In genomic region chr21:43767980-43768867, GRCh38 we compare ENCODE assay signal across 8 cellular contexts. TPM values are rescaled to one million over a fixed set of nuclear protein-coding genes. Genes with fewer than 3 reads are reported as not detected.
DNase-seq lines count a peak whose midpoint lies in the region; ATAC-seq, FAIRE-seq and TF ChIP-seq lines count a peak whose summit lies in the region.

No MANE protein-coding gene starts in this region.

- H3K9me1 ChIP-seq in endothelial cell of umbilical vein (replicated peaks; ENCODE audit: control insufficient read depth, extremely low read depth, insufficient read depth, low read length) = no peaks in the 10 kb centered on the region

- TF ChIP-seq POLR2A in NB4 (IDR thresholded peaks at IDR 0.05; ENCODE audit: extremely low read depth, insufficient read length) (no peak), endothelial cell of umbilical vein (IDR thresholded peaks at IDR 0.05; ENCODE audit: low read depth, low read length) (no peak)

- H3K36me3 ChIP-seq in endothelial cell of umbilical vein (ENCODE audit: control insufficient read depth in 2 of 2, extremely low read depth in 1 of 2, insufficient read depth in 2 of 2, low read length in 2 of 2) (peaks cover 0 to 3% of the 10 kb centered on the region in 2 experiments), muscle layer of duodenum (ENCODE audit: control insufficient read depth in 1 of 2, insufficient read depth in 2 of 2, low read length in 2 of 2) (peaks cover under 1 to 9% of the 10 kb centered on the region in 2 donors)

- DNase-seq in AG09309 (ENCODE audit: low read depth) = peak; percentile 53
- peak; percentile 57 for DNase-seq in NB4 (ENCODE audit: low read depth)
- DNase-seq in endothelial cell of umbilical vein (ENCODE audit: low read depth, low spot score) = peak; percentile 32
- DNase-seq in NAMALWA (ENCODE audit: low spot score) = no peak
- DNase-seq in DMS79 (lab: John Stamatoyannopoulos, UW) = no peak
- DNase-seq in NCI-H2081 treated with DMSO at 0.1 percent for 48 hours (lab: John Stamatoyannopoulos, UW) = no peak

- TF ChIP-seq CTCF in AG09309 (IDR thresholded peaks at IDR 0.05; ENCODE audit: control insufficient read depth, insufficient read depth, low read depth, low read length, missing control alignments) (no peak), NB4 (IDR thresholded peaks at IDR 0.05; ENCODE audit: low read depth, low read length) (no peak), endothelial cell of umbilical vein (IDR thresholded peaks at IDR 0.05; ENCODE audit: extremely low read depth in 1 of 2, insufficient read depth in 1 of 2, low read depth in 1 of 2, low read length in 2 of 2) (no peak)

- FAIRE-seq in endothelial cell of umbilical vein (lab: Jason Lieb, UNC) = peak; percentile 57

- no peak overlapping the region for H3K4me3 ChIP-seq in AG09309 (ENCODE audit: control insufficient read depth, low read depth, low read length)
- H3K4me3 ChIP-seq in NB4 (ENCODE audit: low read depth, low read length) = no peak overlapping the region
- no peak overlapping the region for H3K4me3 ChIP-seq in endothelial cell of umbilical vein (replicated peaks in 1 of 3; ENCODE audit: insufficient read depth in 1 of 3, low read depth in 1 of 3, low read length in 3 of 3)
- H3K4me3 ChIP-seq in muscle layer of duodenum (ENCODE audit: low read depth in 1 of 2, low read length in 2 of 2) = no peak overlapping the region

- no peaks in the 10 kb centered on the region for H3K27me3 ChIP-seq in endothelial cell of umbilical vein (ENCODE audit: control insufficient read depth in 2 of 2, insufficient read depth in 2 of 2, low read length in 2 of 2)
- H3K27me3 ChIP-seq in muscle layer of duodenum (ENCODE audit: low read depth, low read length) = no peaks in the 10 kb centered on the region

- no peak overlapping the region for H3K4me2 ChIP-seq in endothelial cell of umbilical vein (ENCODE audit: insufficient read depth, low read length)

- intact Hi-C loops in endothelial cell of umbilical vein (cut with micrococcal nuclease) = no loop called here

- dilution Hi-C loops in endothelial cell of umbilical vein (cut with MboI; ENCODE audit: extremely low pct_ligation_motif_present, low sequenced_read_pairs) = no loop called here

- POLR2A ChIA-PET in endothelial cell of umbilical vein (lab: Charles Lee) = no interaction called here

- no peak for ATAC-seq in HG02798 (IDR thresholded peaks at IDR 0.05; ENCODE audit: poor library complexity, unreplicated experiment)

- peak overlapping the region; percentile 34 for H3K9ac ChIP-seq in endothelial cell of umbilical vein (replicated peaks; ENCODE audit: extremely low read depth, insufficient read depth, low read length)

- peak overlapping the region; percentile 77 for H2AFZ ChIP-seq in endothelial cell of umbilical vein (ENCODE audit: low read depth, low read length)

- peaks cover 7% of the 10 kb centered on the region for H3K4me1 ChIP-seq in endothelial cell of umbilical vein (ENCODE audit: control insufficient read depth, extremely low read depth, insufficient read depth, low read length)
- H3K4me1 ChIP-seq in muscle layer of duodenum (ENCODE audit: control insufficient read depth in 1 of 2, insufficient read depth in 2 of 2, low read length in 2 of 2) = peaks cover 0 to 12% of the 10 kb centered on the region in 2 donors

- BruUV-seq in endothelial cell of umbilical vein (replicated peaks; lab: Mats Ljungman, UMichigan) = TSS peak; percentile 5

- no peaks in the 10 kb centered on the region for H4K20me1 ChIP-seq in endothelial cell of umbilical vein (replicated peaks; ENCODE audit: control insufficient read depth, extremely low read depth, insufficient read depth, low read length)

- CTCF ChIA-PET in endothelial cell of umbilical vein (lab: Charles Lee) = interaction anchor here (0.9 kb wide), 1 partner anchor 22 kb away, joined by 3 read pairs; no protein-coding TSS in a partner anchor

- H3K9me3 ChIP-seq in endothelial cell of umbilical vein (replicated peaks; ENCODE audit: control insufficient read depth, insufficient read depth, low read length) = no peaks in the 10 kb centered on the region
- H3K9me3 ChIP-seq in muscle layer of duodenum (ENCODE audit: control insufficient read depth in 1 of 2, low read length in 2 of 2) = no peaks in the 10 kb centered on the region

- no peaks in the 10 kb centered on the region for H3K79me2 ChIP-seq in endothelial cell of umbilical vein (ENCODE audit: control insufficient read depth, insufficient read depth, low read length)

- H3K27ac ChIP-seq in endothelial cell of umbilical vein (ENCODE audit: insufficient read depth, low read depth, low read length) (peak overlapping the region; percentile 38), muscle layer of duodenum (ENCODE audit: low read length) (peak overlapping the region; percentile 16)

TF ChIP-seq in endothelial cell of umbilical vein, 7 proteins besides CTCF, POLR2A, EP300 and RAD21:
- TF ChIP-seq EZH2 (IDR thresholded peaks at IDR 0.05; ENCODE audit: borderline replicate concordance, low read depth, low read length, severe bottlenecking) = no peak
- no peak for TF ChIP-seq FOS (IDR thresholded peaks at IDR 0.05; ENCODE audit: borderline replicate concordance, insufficient read depth, low read length)
- TF ChIP-seq GATA2 (IDR thresholded peaks at IDR 0.05; ENCODE audit: insufficient read depth, insufficient read length, low read depth, low read length) = no peak
- TF ChIP-seq MYC (IDR thresholded peaks at IDR 0.05; ENCODE audit: low read depth, low read length) = no peak
- TF ChIP-seq JUN (IDR thresholded peaks at IDR 0.05; ENCODE audit: borderline replicate concordance, insufficient read depth, insufficient read length, low read depth) = no peak
TF ChIP-seq in endothelial cell of umbilical vein: peak in this region for 0.

RNA-seq across cellular contexts. Expression of gene CSTB, which starts 7.9 kb away (rescaled TPM):
- total RNA-seq in endothelial cell of umbilical vein = 65.8 and 69.2 TPM in 2 replicates
- 83.7 and 109 TPM in 2 replicates for polyA plus RNA-seq in endothelial cell of umbilical vein
- polyA plus RNA-seq in endothelial cell of umbilical vein (2011; cell fraction: cytosol; rRNA removed) = 100 and 111 TPM in 2 replicates
- polyA plus RNA-seq in endothelial cell of umbilical vein (2011; cell fraction: nucleus; rRNA removed) = 30.5 and 42.1 TPM in 2 replicates
- polyA plus RNA-seq in endothelial cell of umbilical vein (2012) = 126 and 132 TPM in 2 replicates
- polyA minus RNA-seq in endothelial cell of umbilical vein = 36.5 and 44.8 TPM in 2 replicates
- 25.5 TPM for polyA minus RNA-seq in endothelial cell of umbilical vein (2011; cell fraction: cytosol; rRNA and poly(A)+ RNA removed)
- 8.1 and 11.7 TPM in 2 replicates for polyA minus RNA-seq in endothelial cell of umbilical vein (2011; cell fraction: nucleus; rRNA and poly(A)+ RNA removed)

RNA-seq across cellular contexts. Expression of gene RRP1, which starts 21.2 kb away (rescaled TPM):
- 35.0 and 36.3 TPM in 2 replicates for total RNA-seq in endothelial cell of umbilical vein
- 11.2 and 15.2 TPM in 2 replicates for polyA plus RNA-seq in endothelial cell of umbilical vein
- 18.4 and 21.0 TPM in 2 replicates for polyA plus RNA-seq in endothelial cell of umbilical vein (2011; cell fraction: cytosol; rRNA removed)
- 51.6 and 55.5 TPM in 2 replicates for polyA plus RNA-seq in endothelial cell of umbilical vein (2011; cell fraction: nucleus; rRNA removed)
- polyA plus RNA-seq in endothelial cell of umbilical vein (2012) = 35.1 and 37.7 TPM in 2 replicates
- polyA minus RNA-seq in endothelial cell of umbilical vein = 11.8 and 11.9 TPM in 2 replicates
- 16.4 TPM for polyA minus RNA-seq in endothelial cell of umbilical vein (2011; cell fraction: cytosol; rRNA and poly(A)+ RNA removed)
- polyA minus RNA-seq in endothelial cell of umbilical vein (2011; cell fraction: nucleus; rRNA and poly(A)+ RNA removed) = 20.5 and 22.9 TPM in 2 replicates

RNA-seq across cellular contexts. Expression of gene PDXK, which starts 49.3 kb away (rescaled TPM):
- total RNA-seq in endothelial cell of umbilical vein = 59.1 and 60.2 TPM in 2 replicates
- polyA plus RNA-seq in endothelial cell of umbilical vein = 44.2 and 47.5 TPM in 2 replicates
- polyA plus RNA-seq in endothelial cell of umbilical vein (2011; cell fraction: cytosol; rRNA removed) = 53.2 and 64.0 TPM in 2 replicates
- polyA plus RNA-seq in endothelial cell of umbilical vein (2011; cell fraction: nucleus; rRNA removed) = 53.1 and 53.3 TPM in 2 replicates
- 66.1 and 67.9 TPM in 2 replicates for polyA plus RNA-seq in endothelial cell of umbilical vein (2012)
- polyA minus RNA-seq in endothelial cell of umbilical vein = 63.6 and 83.8 TPM in 2 replicates
- polyA minus RNA-seq in endothelial cell of umbilical vein (2011; cell fraction: cytosol; rRNA and poly(A)+ RNA removed) = 51.2 TPM
- polyA minus RNA-seq in endothelial cell of umbilical vein (2011; cell fraction: nucleus; rRNA and poly(A)+ RNA removed) = 16.5 and 17.9 TPM in 2 replicates

Comparison
In these comparisons a context has a peak if more than half of its experiments do, and no peak if none do; other contexts are left out.
1. DNase-seq: peak in AG09309 (single experiment), NB4 (single experiment) and endothelial cell of umbilical vein (single experiment); none in NAMALWA (single experiment), DMS79 (single experiment) and NCI-H2081 treated with DMSO at 0.1 percent for 48 hours (single experiment).